In genomic region chr10:5317547-5318107, GRCh38 we compare ENCODE assay signal across 8 cellular contexts. TPM values are rescaled to one million over a fixed set of nuclear protein-coding genes. Genes with fewer than 3 reads are reported as not detected.
A peak's percentile ranks its signal among the peaks of the same experiment; 100 is the strongest.
DNase-seq lines count a peak whose midpoint lies in the region; ATAC-seq and TF ChIP-seq lines count a peak whose summit lies in the region.

No MANE protein-coding gene starts in this region.

- H3K36me3 Mint-ChIP-seq in activated T-helper 1 cell treated with anti-CD3 and anti-CD28 coated beads, Interleukin-12 subunit alpha, Interleukin-12 subunit beta, Interleukin-2, Interleukin-4 antibody, amounts not matched to agents 30 ng/mL and 10 ng/mL and 1 ng/mL, durations not matched to agents 14 hours and 24 hours and 36 hours (ENCODE audit: low read depth), result peaks cover 16% of the 10 kb centered on the region

- ATAC-seq in GM18511 (IDR thresholded peaks at IDR 0.05; ENCODE audit: unreplicated experiment), result peak; percentile 70
- peak; percentile 27 for ATAC-seq in lung (ENCODE audit: insufficient read depth, low FRiP score)
- ATAC-seq in HG02852 (IDR thresholded peaks at IDR 0.05; ENCODE audit: unreplicated experiment), result no peak
- ATAC-seq in sciatic nerve, result no peak
- ATAC-seq in GM21367 (IDR thresholded peaks at IDR 0.05; ENCODE audit: unreplicated experiment), result no peak

- H3K4me1 Mint-ChIP-seq in activated T-helper 1 cell treated with anti-CD3 and anti-CD28 coated beads, Interleukin-12 subunit alpha, Interleukin-12 subunit beta, Interleukin-2, Interleukin-4 antibody, amounts not matched to agents 30 ng/mL and 10 ng/mL and 1 ng/mL, durations not matched to agents 14 hours and 24 hours and 36 hours (ENCODE audit: low read depth), result peaks cover 50% of the 10 kb centered on the region

- peak overlapping the region; percentile 5 for H3K4me3 Mint-ChIP-seq in activated T-helper 1 cell treated with anti-CD3 and anti-CD28 coated beads, Interleukin-12 subunit alpha, Interleukin-12 subunit beta, Interleukin-2, Interleukin-4 antibody, amounts not matched to agents 30 ng/mL and 10 ng/mL and 1 ng/mL, durations not matched to agents 14 hours and 24 hours and 36 hours

- TF ChIP-seq CTCF in lung (IDR thresholded peaks at IDR 0.05; ENCODE audit: control extremely low read depth, extremely low read depth) (no peak), esophagus muscularis mucosa (IDR thresholded peaks at IDR 0.05) (no peak)

- no peak overlapping the region for H3K4me3 ChIP-seq in lung
- H3K4me3 ChIP-seq in esophagus muscularis mucosa, result no peak overlapping the region

- TF ChIP-seq EP300 in esophagus muscularis mucosa (IDR thresholded peaks at IDR 0.05), result no peak

- DNase-seq in MV-4-11 (lab: John Stamatoyannopoulos, UW) (peak; percentile 70), lung (ENCODE audit: low spot score) (no peak), sciatic nerve (ENCODE audit: low spot score) (no peak), esophagus muscularis mucosa (ENCODE audit: extremely low spot score) (no peak)
- peak; percentile 60 for DNase-seq in activated T-helper 1 cell treated with anti-CD3 and anti-CD28 coated beads, Interleukin-12 subunit alpha, Interleukin-12 subunit beta, Interleukin-2, Interleukin-4 antibody, amounts not matched to agents 30 ng/mL and 10 ng/mL and 1 ng/mL, durations not matched to agents 14 hours and 24 hours and 36 hours (ENCODE audit: low spot score)

- WGBS in lung, 2 donors, result 25 to 41% methylated on average over 10 of the region's 10 CpGs
- 47% methylated on average over 4 of the region's 10 CpGs for WGBS in esophagus muscularis mucosa

- peak overlapping the region in 1 of 2 donors; percentile 26 for H3K27ac ChIP-seq in lung (ENCODE audit: low read depth in 1 of 2, low read length in 1 of 2)
- no peak overlapping the region for H3K27ac ChIP-seq in esophagus muscularis mucosa (replicated peaks in 1 of 4)

- no peaks in the 10 kb centered on the region for H3K9me3 ChIP-seq in lung (ENCODE audit: control insufficient read depth in 2 of 2, insufficient read depth in 1 of 2, low read length in 1 of 2)
- H3K9me3 ChIP-seq in esophagus muscularis mucosa, result no peaks in the 10 kb centered on the region

- H3K4me1 ChIP-seq in lung (ENCODE audit: control insufficient read depth in 2 of 2, insufficient read depth in 2 of 2, low read length in 2 of 2) (peaks cover 0 to 4% of the 10 kb centered on the region in 2 donors), esophagus muscularis mucosa (no peaks in the 10 kb centered on the region)

- H3K9me3 Mint-ChIP-seq in activated T-helper 1 cell treated with anti-CD3 and anti-CD28 coated beads, Interleukin-12 subunit alpha, Interleukin-12 subunit beta, Interleukin-2, Interleukin-4 antibody, amounts not matched to agents 30 ng/mL and 10 ng/mL and 1 ng/mL, durations not matched to agents 14 hours and 24 hours and 36 hours, result peaks cover 13% of the 10 kb centered on the region

- no peak for TF ChIP-seq POLR2A in esophagus muscularis mucosa (IDR thresholded peaks at IDR 0.05; ENCODE audit: low read depth)

- H3K27me3 Mint-ChIP-seq in activated T-helper 1 cell treated with anti-CD3 and anti-CD28 coated beads, Interleukin-12 subunit alpha, Interleukin-12 subunit beta, Interleukin-2, Interleukin-4 antibody, amounts not matched to agents 30 ng/mL and 10 ng/mL and 1 ng/mL, durations not matched to agents 14 hours and 24 hours and 36 hours (ENCODE audit: insufficient read depth), result no peaks in the 10 kb centered on the region

- intact Hi-C loops in activated T-helper 1 cell treated with anti-CD3 and anti-CD28 coated beads, Interleukin-12 subunit alpha, Interleukin-12 subunit beta, Interleukin-2, Interleukin-4 antibody, amounts not matched to agents 30 ng/mL and 10 ng/mL and 1 ng/mL, durations not matched to agents 14 hours and 24 hours and 36 hours (cut with micrococcal nuclease), result loop anchor here (1.0 to 5.0 kb wide), 2 partner anchors 26 to 35 kb away; no protein-coding TSS in a partner anchor
- intact Hi-C loops in sciatic nerve (cut with DNase I), result no loop called here
- intact Hi-C loops in esophagus muscularis mucosa (cut with DNase I), result no loop called here

- H3K27me3 ChIP-seq in lung (ENCODE audit: control insufficient read depth, insufficient read depth) (no peaks in the 10 kb centered on the region), esophagus muscularis mucosa (no peaks in the 10 kb centered on the region)

- no peaks in the 10 kb centered on the region for H3K36me3 ChIP-seq in lung (ENCODE audit: control insufficient read depth in 2 of 2, insufficient read depth in 2 of 2, low read length in 2 of 2)
- no peaks in the 10 kb centered on the region for H3K36me3 ChIP-seq in esophagus muscularis mucosa

- H3K27ac Mint-ChIP-seq in activated T-helper 1 cell treated with anti-CD3 and anti-CD28 coated beads, Interleukin-12 subunit alpha, Interleukin-12 subunit beta, Interleukin-2, Interleukin-4 antibody, amounts not matched to agents 30 ng/mL and 10 ng/mL and 1 ng/mL, durations not matched to agents 14 hours and 24 hours and 36 hours, result peak overlapping the region; percentile 71

RNA-seq across cellular contexts. Expression of gene UCN3, which starts 47.1 kb away (rescaled TPM):
- total RNA-seq in activated T-helper 1 cell treated with anti-CD3 and anti-CD28 coated beads, Interleukin-12 subunit alpha, Interleukin-12 subunit beta, Interleukin-2, Interleukin-4 antibody, amounts not matched to agents 30 ng/mL and 10 ng/mL and 1 ng/mL, durations not matched to agents 14 hours and 24 hours and 36 hours, result not detected in 2 replicates
- under 1 TPM; 0.28 to 0.77 TPM for total RNA-seq in lung
- under 1 TPM; 0.17 to 0.77 TPM for polyA plus RNA-seq in lung
- total RNA-seq in sciatic nerve, result not detected
- not detected for total RNA-seq in esophagus muscularis mucosa

Comparison
In these comparisons a context has a peak if more than half of its experiments do, and no peak if none do; other contexts are left out.
1. ATAC-seq: peak in GM18511 (single experiment) and lung (single experiment); none in HG02852 (single experiment), sciatic nerve (single experiment) and GM21367 (single experiment).
2. DNase-seq: peak in MV-4-11 (single experiment) and activated T-helper 1 cell treated with anti-CD3 and anti-CD28 coated beads, Interleukin-12 subunit alpha, Interleukin-12 subunit beta, Interleukin-2, Interleukin-4 antibody, amounts not matched to agents 30 ng/mL and 10 ng/mL and 1 ng/mL, durations not matched to agents 14 hours and 24 hours and 36 hours (single experiment); none in lung (single experiment), sciatic nerve (single experiment) and esophagus muscularis mucosa (single experiment).